34 cellular contexts compared by ENCODE assay signal in genomic region chr2:75792146-75792545, GRCh38.
"Had no signal": no experiment of that assay in that cellular context is flagged by ENCODE, and none has a peak within 500 bp of the region (broad histone marks: within the 10 kb centered on the region; RNA-seq: fewer than 3 reads in every experiment).

No MANE protein-coding gene starts in this region.

- H3K9me3 Mint-ChIP-seq: activated CD4-positive, alpha-beta memory T cell treated with anti-CD3 and anti-CD28 coated beads for 36 hours; activated CD4-positive, alpha-beta T cell treated with anti-CD3 and anti-CD28 coated beads, Interleukin-2, amount 10 ng/mL, durations not matched to agents 24 days and 14 days; activated naive CD4-positive, alpha-beta T cell treated with anti-CD3 and anti-CD28 coated beads, Interleukin-2, amount 10 ng/mL, durations not matched to agents 7 days and 5 days; activated naive CD4-positive, alpha-beta T cell treated with anti-CD3 and anti-CD28 coated beads, Interleukin-2, amount 50 U/mL, for 72 hours; activated naive CD8-positive, alpha-beta T cell treated with anti-CD3 and anti-CD28 coated beads, Interleukin-2, amount 10 ng/mL, durations not matched to agents 7 days and 5 days; activated T-helper 1 cell treated with anti-CD3 and anti-CD28 coated beads, Interleukin-12 subunit alpha, Interleukin-12 subunit beta, Interleukin-2, Interleukin-4 antibody, amounts not matched to agents 30 ng/mL and 10 ng/mL and 1 ng/mL, durations not matched to agents 14 hours and 24 hours and 36 hours; brain; effector memory CD8-positive, alpha-beta T cell; T-helper 2 cell treated with Interferon-gamma antibody and Interleukin-4, amounts not matched to agents 5 μg/mL and 100 μg/mL, for 36 hours had no signal

- H3K36me3 ChIP-seq: ascending aorta, breast epithelium, cardiac muscle cell, esophagus squamous epithelium, gastroesophageal sphincter had no signal

- H3K27ac ChIP-seq: ascending aorta, breast epithelium, cardiac muscle cell, esophagus squamous epithelium, gastroesophageal sphincter had no signal

- H3K4me3 Mint-ChIP-seq: activated CD4-positive, alpha-beta memory T cell treated with anti-CD3 and anti-CD28 coated beads for 36 hours; activated CD4-positive, alpha-beta T cell treated with anti-CD3 and anti-CD28 coated beads for 36 hours; activated CD4-positive, alpha-beta T cell treated with anti-CD3 and anti-CD28 coated beads, Interleukin-2, amount 10 ng/mL, durations not matched to agents 24 days and 14 days; activated CD8-positive, alpha-beta memory T cell treated with anti-CD3 and anti-CD28 coated beads, Interleukin-2, amount 10 ng/mL, durations not matched to agents 7 days and 5 days; activated CD8-positive, alpha-beta T cell treated with anti-CD3 and anti-CD28 coated beads, Interleukin-2, amount 10 ng/mL, durations not matched to agents 7 days and 5 days; activated naive CD4-positive, alpha-beta T cell treated with anti-CD3 and anti-CD28 coated beads, Interleukin-2, amount 10 ng/mL, durations not matched to agents 7 days and 5 days; activated naive CD8-positive, alpha-beta T cell treated with anti-CD3 and anti-CD28 coated beads, Interleukin-2, amount 10 ng/mL, durations not matched to agents 7 days and 5 days; activated T-helper 1 cell treated with anti-CD3 and anti-CD28 coated beads, Interleukin-12 subunit alpha, Interleukin-12 subunit beta, Interleukin-2, Interleukin-4 antibody, amounts not matched to agents 30 ng/mL and 10 ng/mL and 1 ng/mL, durations not matched to agents 14 hours and 24 hours and 36 hours; brain; effector memory CD8-positive, alpha-beta T cell; T-helper 17 cell; T-helper 2 cell treated with Interferon-gamma antibody and Interleukin-4, amounts not matched to agents 5 μg/mL and 100 μg/mL, for 36 hours had no signal

- H3K9me3 ChIP-seq: ascending aorta, breast epithelium, esophagus squamous epithelium, gastroesophageal sphincter had no signal

- H3K4me3 ChIP-seq: ascending aorta, breast epithelium, cardiac muscle cell, esophagus squamous epithelium, gastroesophageal sphincter had no signal

- H3K4me1 Mint-ChIP-seq: activated CD4-positive, alpha-beta T cell treated with anti-CD3 and anti-CD28 coated beads for 36 hours; activated CD4-positive, alpha-beta T cell treated with anti-CD3 and anti-CD28 coated beads, Interleukin-2, amount 10 ng/mL, durations not matched to agents 24 days and 14 days; activated naive CD4-positive, alpha-beta T cell treated with anti-CD3 and anti-CD28 coated beads, Interleukin-2, amount 10 ng/mL, durations not matched to agents 7 days and 5 days; activated naive CD8-positive, alpha-beta T cell treated with anti-CD3 and anti-CD28 coated beads, Interleukin-2, amount 10 ng/mL, durations not matched to agents 7 days and 5 days had no signal

- H3K27ac Mint-ChIP-seq: activated CD4-positive, alpha-beta memory T cell treated with anti-CD3 and anti-CD28 coated beads for 36 hours; activated CD4-positive, alpha-beta T cell treated with anti-CD3 and anti-CD28 coated beads for 36 hours; activated CD4-positive, alpha-beta T cell treated with anti-CD3 and anti-CD28 coated beads, Interleukin-2, amount 10 ng/mL, durations not matched to agents 24 days and 14 days; activated CD8-positive, alpha-beta memory T cell treated with anti-CD3 and anti-CD28 coated beads, Interleukin-2, amount 10 ng/mL, durations not matched to agents 7 days and 5 days; activated CD8-positive, alpha-beta T cell treated with anti-CD3 and anti-CD28 coated beads, Interleukin-2, amount 10 ng/mL, durations not matched to agents 7 days and 5 days; activated naive CD4-positive, alpha-beta T cell treated with anti-CD3 and anti-CD28 coated beads, Interleukin-2, amount 10 ng/mL, durations not matched to agents 7 days and 5 days; activated naive CD4-positive, alpha-beta T cell treated with anti-CD3 and anti-CD28 coated beads, Interleukin-2, amount 50 U/mL, for 72 hours; activated naive CD8-positive, alpha-beta T cell treated with anti-CD3 and anti-CD28 coated beads, Interleukin-2, amount 10 ng/mL, durations not matched to agents 7 days and 5 days; activated T-helper 1 cell treated with anti-CD3 and anti-CD28 coated beads, Interleukin-12 subunit alpha, Interleukin-12 subunit beta, Interleukin-2, Interleukin-4 antibody, amounts not matched to agents 30 ng/mL and 10 ng/mL and 1 ng/mL, durations not matched to agents 14 hours and 24 hours and 36 hours; brain; effector memory CD8-positive, alpha-beta T cell; T-helper 17 cell; T-helper 2 cell treated with Interferon-gamma antibody and Interleukin-4, amounts not matched to agents 5 μg/mL and 100 μg/mL, for 36 hours had no signal

- H3K4me1 ChIP-seq: ascending aorta, breast epithelium, esophagus squamous epithelium, gastroesophageal sphincter had no signal

- DNase-seq: activated CD4-positive, alpha-beta memory T cell treated with anti-CD3 and anti-CD28 coated beads for 36 hours; activated CD4-positive, alpha-beta T cell treated with anti-CD3 and anti-CD28 coated beads for 36 hours; activated CD4-positive, alpha-beta T cell treated with anti-CD3 and anti-CD28 coated beads, Interleukin-2, amount 10 ng/mL, durations not matched to agents 24 days and 14 days; activated CD4-positive, CD25-positive, alpha-beta regulatory T cell; activated CD4-positive, CD25-positive, alpha-beta regulatory T cell treated with anti-CD3 and anti-CD28 coated beads, Interleukin-2, amount 50 U/mL, for 72 hours; activated CD8-positive, alpha-beta memory T cell treated with anti-CD3 and anti-CD28 coated beads, Interleukin-2, amount 10 ng/mL, durations not matched to agents 7 days and 5 days; activated CD8-positive, alpha-beta memory T cell treated with anti-CD3 and anti-CD28 coated beads, Interleukin-2, amount 50 U/mL, for 4 hours; activated CD8-positive, alpha-beta T cell treated with anti-CD3 and anti-CD28 coated beads, Interleukin-2, amount 10 ng/mL, durations not matched to agents 7 days and 5 days; activated gamma-delta T cell; activated naive CD4-positive, alpha-beta T cell; activated naive CD4-positive, alpha-beta T cell treated with anti-CD3 and anti-CD28 coated beads, Interleukin-2, amount 10 ng/mL, durations not matched to agents 7 days and 5 days; activated naive CD8-positive, alpha-beta T cell treated with anti-CD3 and anti-CD28 coated beads, Interleukin-2, amount 10 ng/mL, durations not matched to agents 7 days and 5 days; activated T-cell treated with anti-CD3 and anti-CD28 coated beads, Interleukin-2, amount 50 U/mL, for 1 hour; activated T-cell treated with anti-CD3 and anti-CD28 coated beads, Interleukin-2, amount 50 U/mL, for 48 hours; central memory CD4-positive, alpha-beta T cell; cerebellar nuclear complex; cortex of kidney; dermis blood vessel endothelial cell; effector CD4-positive, alpha-beta T cell; effector memory CD8-positive, alpha-beta T cell; erythroblast; esophagus squamous epithelium; foreskin melanocyte; head of caudate nucleus; T-helper 1 cell; T-helper 17 cell had no signal

- H3K27me3 ChIP-seq: ascending aorta, breast epithelium, cardiac muscle cell, esophagus squamous epithelium, gastroesophageal sphincter had no signal

- ATAC-seq: activated CD4-positive, alpha-beta T cell treated with anti-CD3 and anti-CD28 coated beads for 36 hours; activated CD8-positive, alpha-beta memory T cell treated with anti-CD3 and anti-CD28 coated beads, Interleukin-2, amount 10 ng/mL, durations not matched to agents 7 days and 5 days; activated CD8-positive, alpha-beta T cell treated with anti-CD3 and anti-CD28 coated beads, Interleukin-2, amount 10 ng/mL, durations not matched to agents 7 days and 5 days; activated naive CD4-positive, alpha-beta T cell treated with anti-CD3 and anti-CD28 coated beads, Interleukin-2, amount 50 U/mL, for 72 hours; effector memory CD8-positive, alpha-beta T cell; gastroesophageal sphincter; T-helper 17 cell had no signal

- H3K27me3 Mint-ChIP-seq: activated CD4-positive, alpha-beta memory T cell treated with anti-CD3 and anti-CD28 coated beads for 36 hours; activated naive CD4-positive, alpha-beta T cell treated with anti-CD3 and anti-CD28 coated beads, Interleukin-2, amount 10 ng/mL, durations not matched to agents 7 days and 5 days; activated naive CD8-positive, alpha-beta T cell treated with anti-CD3 and anti-CD28 coated beads, Interleukin-2, amount 10 ng/mL, durations not matched to agents 7 days and 5 days had no signal

- H3K36me3 Mint-ChIP-seq: activated CD4-positive, alpha-beta memory T cell treated with anti-CD3 and anti-CD28 coated beads for 36 hours; activated CD8-positive, alpha-beta memory T cell treated with anti-CD3 and anti-CD28 coated beads, Interleukin-2, amount 10 ng/mL, durations not matched to agents 7 days and 5 days; activated naive CD4-positive, alpha-beta T cell treated with anti-CD3 and anti-CD28 coated beads, Interleukin-2, amount 10 ng/mL, durations not matched to agents 7 days and 5 days; activated naive CD4-positive, alpha-beta T cell treated with anti-CD3 and anti-CD28 coated beads, Interleukin-2, amount 50 U/mL, for 72 hours; activated naive CD8-positive, alpha-beta T cell treated with anti-CD3 and anti-CD28 coated beads, Interleukin-2, amount 10 ng/mL, durations not matched to agents 7 days and 5 days; brain had no signal
